In the genomic region with DNA sequence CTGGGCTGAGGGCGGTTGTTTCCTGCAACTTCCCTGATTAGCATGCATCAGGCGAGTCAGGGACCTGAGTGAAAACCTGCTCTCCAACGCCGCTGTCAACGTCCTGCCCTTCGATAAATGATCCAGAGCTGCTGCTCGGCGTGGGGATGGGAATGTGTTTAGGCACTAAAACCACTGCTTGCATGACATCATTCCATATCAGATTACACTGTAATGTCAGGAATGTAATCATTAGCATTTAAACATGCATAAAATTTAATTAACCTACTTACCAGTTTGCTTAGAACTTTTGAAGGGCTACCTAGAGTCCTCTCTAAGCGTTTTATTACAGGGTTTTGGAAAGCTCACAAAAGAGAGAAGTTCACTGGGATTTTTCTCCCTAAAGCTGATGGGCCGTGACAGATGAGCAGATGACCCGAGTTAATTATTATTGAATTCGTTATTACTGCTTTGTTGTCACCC, we compare ENCODE assay signal across 15 cellular contexts.
DNase-seq lines count a peak whose midpoint lies in the region; ATAC-seq and TF ChIP-seq lines count a peak whose summit lies in the region.
"Had no signal": no experiment of that assay in that cellular context is flagged by ENCODE, and none has a peak within 500 bp of the region (broad histone marks: within the 10 kb centered on the region; RNA-seq: fewer than 3 reads in every experiment).

No MANE protein-coding gene starts in this region.

- peak overlapping the region; percentile 38 to 98 (median 87) for H3K27ac Mint-ChIP-seq in nephron
- H3K27ac Mint-ChIP-seq: activated CD4-positive, alpha-beta T cell treated with anti-CD3 and anti-CD28 coated beads, Interleukin-2, amount 10 ng/mL, durations not matched to agents 7 days and 5 days; naive thymus-derived CD4-positive, alpha-beta T cell; stimulated activated naive CD8-positive, alpha-beta T cell treated with anti-CD3 and anti-CD28 coated beads, Interleukin-15, Interleukin-2, amounts not matched to agents 100 ng/mL and 50 ng/mL, for 24 hours had no signal

- peaks cover 24% of the 10 kb centered on the region for H3K4me1 Mint-ChIP-seq in nephron
- H3K4me1 Mint-ChIP-seq: activated CD4-positive, alpha-beta T cell treated with anti-CD3 and anti-CD28 coated beads, Interleukin-2, amount 10 ng/mL, durations not matched to agents 7 days and 5 days; naive thymus-derived CD4-positive, alpha-beta T cell had no signal

- no peak for ATAC-seq in heart left ventricle
- no peak for ATAC-seq in Right ventricle myocardium inferior
- peak in 4 of 8 donors; percentile 22 to 40 (median 30) for ATAC-seq in heart right ventricle
- ATAC-seq: A549; esophagus mucosa; naive thymus-derived CD4-positive, alpha-beta T cell had no signal

- DNase-seq in heart left ventricle (peak in 1 of 5 donors; percentile 26), Right ventricle myocardium inferior (ENCODE audit: missing footprints) (no peak), heart right ventricle (no peak), DMS114 treated with DMSO at 0.1 percent for 48 hours (lab: John Stamatoyannopoulos, UW; ENCODE audit: unreplicated experiment) (no peak), GDM1 (lab: John Stamatoyannopoulos, UW) (no peak), HCEC 1CT (no peak), NCI-H345 (lab: John Stamatoyannopoulos, UW) (no peak)
- DNase-seq: activated CD4-positive, alpha-beta T cell treated with anti-CD3 and anti-CD28 coated beads, Interleukin-2, amount 10 ng/mL, durations not matched to agents 7 days and 5 days; naive thymus-derived CD4-positive, alpha-beta T cell; NCI-H1105 treated with DMSO at 0.1 percent for 48 hours; NCI-H446 treated with DMSO at 0.1 percent for 48 hours had no signal

- no peak for TF ChIP-seq POLR2A in heart left ventricle (IDR thresholded peaks at IDR 0.05)

- 36 to 41% (median 38%) methylated on average over 12 of the region's 12 CpGs for WGBS in heart left ventricle, 4 donors
- 32 to 33% methylated on average over 12 of the region's 12 CpGs for WGBS in heart right ventricle, 2 donors

- no peaks in the 10 kb centered on the region for H3K9me3 Mint-ChIP-seq in nephron
- H3K9me3 Mint-ChIP-seq: activated CD4-positive, alpha-beta T cell treated with anti-CD3 and anti-CD28 coated beads, Interleukin-2, amount 10 ng/mL, durations not matched to agents 7 days and 5 days had no signal

- intact Hi-C loops in heart left ventricle (cut with DNase I) (no loop called here), Right ventricle myocardium inferior (cut with DNase I) (no loop called here), heart right ventricle (cut with DNase I) (loop anchor here in 1 of 10 donors (10.0 kb wide), 1 partner anchor 59 kb away; no protein-coding TSS in a partner anchor)

- H3K27me3 Mint-ChIP-seq in nephron (ENCODE audit: low read depth) = peaks cover 42% of the 10 kb centered on the region
- H3K27me3 Mint-ChIP-seq: activated CD4-positive, alpha-beta T cell treated with anti-CD3 and anti-CD28 coated beads, Interleukin-2, amount 10 ng/mL, durations not matched to agents 7 days and 5 days; stimulated activated naive CD8-positive, alpha-beta T cell treated with anti-CD3 and anti-CD28 coated beads, Interleukin-15, Interleukin-2, amounts not matched to agents 100 ng/mL and 50 ng/mL, for 24 hours had no signal

- TF ChIP-seq CTCF in heart left ventricle (IDR thresholded peaks at IDR 0.05) (no peak), heart right ventricle (IDR thresholded peaks at IDR 0.05) (no peak), nephron (IDR thresholded peaks at IDR 0.05; ENCODE audit: unreplicated experiment in 3 of 3) (no peak)

- H3K36me3 ChIP-seq in heart left ventricle (no peaks in the 10 kb centered on the region), heart right ventricle (no peaks in the 10 kb centered on the region)

- no peaks in the 10 kb centered on the region for H3K9me3 ChIP-seq in heart left ventricle
- no peaks in the 10 kb centered on the region for H3K9me3 ChIP-seq in heart right ventricle
- H3K9me3 ChIP-seq: A549 had no signal

- H3K27me3 ChIP-seq in heart left ventricle (peaks cover 0 to 5% (median 0%) of the 10 kb centered on the region in 9 donors), heart right ventricle (peaks cover 0 to 17% (median 0%) of the 10 kb centered on the region in 7 donors)

- H3K4me1 ChIP-seq in heart left ventricle = peaks cover 0 to 2% (median 0%) of the 10 kb centered on the region in 12 donors
- H3K4me1 ChIP-seq in heart right ventricle = peaks cover 0 to 7% (median 0%) of the 10 kb centered on the region in 9 donors
- H3K4me1 ChIP-seq: A549 had no signal

- H3K4me3 Mint-ChIP-seq in nephron = peak overlapping the region; percentile 64 to 72 (median 72)
- H3K4me3 Mint-ChIP-seq: activated CD4-positive, alpha-beta T cell treated with anti-CD3 and anti-CD28 coated beads, Interleukin-2, amount 10 ng/mL, durations not matched to agents 7 days and 5 days; naive thymus-derived CD4-positive, alpha-beta T cell; stimulated activated naive CD8-positive, alpha-beta T cell treated with anti-CD3 and anti-CD28 coated beads, Interleukin-15, Interleukin-2, amounts not matched to agents 100 ng/mL and 50 ng/mL, for 24 hours had no signal

- H3K4me3 ChIP-seq in heart left ventricle (peak overlapping the region in 10 of 12 donors; percentile 10 to 54 (median 27)), heart right ventricle (peak overlapping the region in 7 of 10 donors; percentile 19 to 43 (median 30))
- H3K4me3 ChIP-seq: A549 had no signal

- no peaks in the 10 kb centered on the region for H3K36me3 Mint-ChIP-seq in nephron (ENCODE audit: low read depth)
- H3K36me3 Mint-ChIP-seq: naive thymus-derived CD4-positive, alpha-beta T cell had no signal

- H3K27ac ChIP-seq in heart left ventricle (peak overlapping the region in 2 of 12 donors; percentile 41 to 57), heart right ventricle (peak overlapping the region in 2 of 10 donors; percentile 41 to 64)
- H3K27ac ChIP-seq: A549 had no signal
